8 cellular contexts compared by ENCODE assay signal in genomic region chr6:13454286-13455221, GRCh38. TPM values are rescaled to one million over a fixed set of nuclear protein-coding genes. Genes with fewer than 3 reads are reported as not detected.
DNase-seq lines count a peak whose midpoint lies in the region; ATAC-seq and TF ChIP-seq lines count a peak whose summit lies in the region.

No MANE protein-coding gene starts in this region.

- peak overlapping the region; percentile 61 to 81 (median 76) for H3K4me3 Mint-ChIP-seq in CD4-positive, alpha-beta memory T cell
- H3K4me3 Mint-ChIP-seq in activated naive CD8-positive, alpha-beta T cell treated with anti-CD3 and anti-CD28 coated beads, Interleukin-2, amount 50 U/mL, for 24 hours: peak overlapping the region; percentile 61

- intact Hi-C loops in CD4-positive, alpha-beta memory T cell (cut with micrococcal nuclease): loop anchor here (1.0 to 10.0 kb wide), 5 partner anchors 33 to 310 kb away; partner anchors contain the start of genes GFOD1 and NOL7
- intact Hi-C loops in HCT116 (cut with micrococcal nuclease): no loop called here

- no peaks in the 10 kb centered on the region for H4K20me1 ChIP-seq in HCT116 (ENCODE audit: insufficient read depth)

- TF ChIP-seq CTCF in HCT116 (IDR thresholded peaks at IDR 0.05 in 2 of 3, conservative IDR thresholded peaks at IDR 0.05 in 1 of 3; ENCODE audit: borderline replicate concordance in 1 of 3, insufficient read depth in 1 of 3, low read depth in 2 of 3, low read length in 2 of 3): peak in 1 of 3 experiments; percentile 27; a peak in 1 of 6 replicates

- H3K4me1 Mint-ChIP-seq in CD4-positive, alpha-beta memory T cell: peaks cover 12 to 23% (median 22%) of the 10 kb centered on the region in 4 donors
- H3K4me1 Mint-ChIP-seq in activated naive CD8-positive, alpha-beta T cell treated with anti-CD3 and anti-CD28 coated beads, Interleukin-2, amount 50 U/mL, for 24 hours: peaks cover 73% of the 10 kb centered on the region

- peak overlapping the region; percentile 48 for H3K4me2 ChIP-seq in HCT116 (ENCODE audit: low read length)

- RAD21 ChIA-PET in HCT116 (lab: Charles Lee; ENCODE audit: low non-redundant PET in 1 of 2, low total read pairs in 2 of 2, uncharacterized antibody in 2 of 2, unreplicated experiment in 2 of 2): no interaction called here

- no peaks in the 10 kb centered on the region for H3K36me3 ChIP-seq in CD4-positive, alpha-beta memory T cell (ENCODE audit: insufficient read depth, low read length)
- no peaks in the 10 kb centered on the region for H3K36me3 ChIP-seq in HCT116 (ENCODE audit: control insufficient read depth in 1 of 2, insufficient read depth in 2 of 2, low read length in 2 of 2)

- peak overlapping the region; percentile 8 for H3K27ac ChIP-seq in CD4-positive, alpha-beta memory T cell (ENCODE audit: low read depth, low read length)
- no peak overlapping the region for H3K27ac ChIP-seq in HCT116 (ENCODE audit: low read depth, low read length)

- TF ChIP-seq RAD21 in HCT116 (IDR thresholded peaks at IDR 0.05; ENCODE audit: low read depth): peak; percentile 51

- TF ChIP-seq POLR2A in HCT116 (IDR thresholded peaks at IDR 0.05; ENCODE audit: borderline replicate concordance, extremely low read depth, insufficient read depth, insufficient read length): no peak

- H3K4me1 ChIP-seq in CD4-positive, alpha-beta memory T cell (ENCODE audit: insufficient read depth, low read length): peaks cover 22% of the 10 kb centered on the region
- H3K4me1 ChIP-seq in HCT116 (ENCODE audit: control insufficient read depth in 1 of 2, insufficient read depth in 2 of 2, low read length in 2 of 2): peaks cover 13 to 34% of the 10 kb centered on the region in 2 experiments

- no peaks in the 10 kb centered on the region for H3K9me3 ChIP-seq in CD4-positive, alpha-beta memory T cell (ENCODE audit: control insufficient read depth in 1 of 2, low read length in 2 of 2)
- no peaks in the 10 kb centered on the region for H3K9me3 ChIP-seq in HCT116 (ENCODE audit: control insufficient read depth in 1 of 2, insufficient read depth in 1 of 2, low read depth in 1 of 2, low read length in 2 of 2)

- ATAC-seq in HCT116: peak; percentile 25
- peak; percentile 76 for ATAC-seq in activated naive CD8-positive, alpha-beta T cell treated with anti-CD3 and anti-CD28 coated beads, Interleukin-2, amount 50 U/mL, for 24 hours

- no peak overlapping the region for H3K9ac ChIP-seq in HCT116 (ENCODE audit: low read length)

- H3K27ac Mint-ChIP-seq in CD4-positive, alpha-beta memory T cell: peak overlapping the region; percentile 81 to 94 (median 86)
- H3K27ac Mint-ChIP-seq in activated naive CD8-positive, alpha-beta T cell treated with anti-CD3 and anti-CD28 coated beads, Interleukin-2, amount 50 U/mL, for 24 hours: peak overlapping the region; percentile 93

- TSS peak; percentile 67 for BruUV-seq in HCT116 (replicated peaks; lab: Mats Ljungman, UMichigan)

- POLR2A ChIA-PET in CD4-positive, alpha-beta memory T cell (lab: Charles Lee; ENCODE audit: partially characterized antibody): interaction anchor here (0.6 to 1.4 kb wide), 4 partner anchors 10 to 121 kb away, joined by 4 to 12 read pairs (median 4); partner anchors contain the start of genes GFOD1 and SIRT5
- POLR2A ChIA-PET in HCT116 (lab: Charles Lee): no interaction called here

- no peaks in the 10 kb centered on the region for H3K9me2 ChIP-seq in HCT116 (ENCODE audit: insufficient read depth)

- DNase-seq in CD4-positive, alpha-beta memory T cell: peak; percentile 52 to 89 (median 59)
- no peak for DNase-seq in HCT116 (ENCODE audit: low read depth, low spot score)
- peak; percentile 32 for DNase-seq in SKM-1 treated with dmso at 0.1 percent for 144 hours (lab: John Stamatoyannopoulos, UW; ENCODE audit: unreplicated experiment)
- DNase-seq in activated naive CD8-positive, alpha-beta T cell treated with anti-CD3 and anti-CD28 coated beads, Interleukin-2, amount 50 U/mL, for 24 hours: peak; percentile 80
- DNase-seq in hippocampal formation (lab: John Stamatoyannopoulos, UW): peak; percentile 54 to 69
- DNase-seq in stimulated activated CD4-positive, alpha-beta T cell treated with anti-CD3 and anti-CD28 coated beads, Interleukin-2, amount 100 ng/mL, for 24 hours: peak; percentile 76 to 84
- DNase-seq in NCI-H510A treated with DMSO at 0.1 percent for 48 hours (lab: John Stamatoyannopoulos, UW): no peak
- DNase-seq in NCI-H2081 treated with DMSO at 0.1 percent for 48 hours (lab: John Stamatoyannopoulos, UW): no peak

- no peaks in the 10 kb centered on the region for H3K9me3 Mint-ChIP-seq in CD4-positive, alpha-beta memory T cell
- no peaks in the 10 kb centered on the region for H3K9me3 Mint-ChIP-seq in activated naive CD8-positive, alpha-beta T cell treated with anti-CD3 and anti-CD28 coated beads, Interleukin-2, amount 50 U/mL, for 24 hours

- CTCF ChIA-PET in CD4-positive, alpha-beta memory T cell (lab: Charles Lee; ENCODE audit: partially characterized antibody): interaction anchor here (0.6 to 2.6 kb wide), 17 partner anchors 9 to 612 kb away, joined by 3 to 24 read pairs (median 5); partner anchors contain the start of genes NOL7 and SIRT5
- CTCF ChIA-PET in HCT116 (lab: Charles Lee): interaction anchor here (1.0 kb wide), 1 partner anchor 84 kb away, joined by 3 read pairs; no protein-coding TSS in a partner anchor

- no peak overlapping the region for H2AFZ ChIP-seq in HCT116 (ENCODE audit: low read depth, low read length, poor library complexity, severe bottlenecking)

- no peaks in the 10 kb centered on the region for H3K79me2 ChIP-seq in HCT116 (ENCODE audit: insufficient read depth, low read length)

- H3K27me3 ChIP-seq in CD4-positive, alpha-beta memory T cell (ENCODE audit: insufficient read depth, low read length): no peaks in the 10 kb centered on the region
- H3K27me3 ChIP-seq in HCT116 (ENCODE audit: insufficient read depth, low read length): no peaks in the 10 kb centered on the region

- no peaks in the 10 kb centered on the region for H3K27me3 Mint-ChIP-seq in CD4-positive, alpha-beta memory T cell
- H3K27me3 Mint-ChIP-seq in activated naive CD8-positive, alpha-beta T cell treated with anti-CD3 and anti-CD28 coated beads, Interleukin-2, amount 50 U/mL, for 24 hours: no peaks in the 10 kb centered on the region

- peak overlapping the region; percentile 17 to 45 for H3K4me3 ChIP-seq in CD4-positive, alpha-beta memory T cell (ENCODE audit: low read length in 2 of 2)
- no peak overlapping the region for H3K4me3 ChIP-seq in HCT116 (replicated peaks in 1 of 2; ENCODE audit: low read depth in 1 of 2, low read length in 2 of 2)

- H3K36me3 Mint-ChIP-seq in CD4-positive, alpha-beta memory T cell: no peaks in the 10 kb centered on the region
- H3K36me3 Mint-ChIP-seq in activated naive CD8-positive, alpha-beta T cell treated with anti-CD3 and anti-CD28 coated beads, Interleukin-2, amount 50 U/mL, for 24 hours (ENCODE audit: low read depth): peaks cover 25% of the 10 kb centered on the region

TF ChIP-seq in HCT116, 20 proteins besides CTCF, POLR2A, EP300 and RAD21 (continues in another document):
- TF ChIP-seq EZH2 (IDR thresholded peaks at IDR 0.05) (no peak), YY1 (IDR thresholded peaks at IDR 0.05; ENCODE audit: extremely low read depth, insufficient replicate concordance, low read depth, low read length) (no peak), JUND (IDR thresholded peaks at IDR 0.05) (no peak), TCF7L2 (IDR thresholded peaks at IDR 0.05; ENCODE audit: borderline replicate concordance, extremely low read depth, insufficient read depth, insufficient read length) (no peak), EGR1 (IDR thresholded peaks at IDR 0.05; ENCODE audit: low read depth) (no peak), ELF1 (IDR thresholded peaks at IDR 0.05; ENCODE audit: borderline replicate concordance, low read depth) (no peak), FOSL1 (IDR thresholded peaks at IDR 0.05; ENCODE audit: low read depth) (no peak), ZBTB33 (IDR thresholded peaks at IDR 0.05; ENCODE audit: extremely low read depth, insufficient replicate concordance, low read length) (no peak), CEBPB (IDR thresholded peaks at IDR 0.05; ENCODE audit: low read depth) (no peak), CBX3 (IDR thresholded peaks at IDR 0.05; ENCODE audit: low read depth) (no peak), POLR2AphosphoS5 (IDR thresholded peaks at IDR 0.05; ENCODE audit: low read depth, low read length) (no peak)

RNA-seq across cellular contexts. Expression of gene GFOD1, which starts 32.8 kb away (rescaled TPM):
- total RNA-seq in CD4-positive, alpha-beta memory T cell: 1 to 10 TPM in 1 of 2 experiments, under 1 TPM in 1; 0.97 to 1.1 TPM
- polyA plus RNA-seq in CD4-positive, alpha-beta memory T cell: under 1 TPM in 1 of 2 donors, not detected in 1; 0.95 TPM
- 3.8 TPM for total RNA-seq in HCT116 (2021; ENCODE audit: unreplicated experiment)
- 1.6 and 2.2 TPM in 2 replicates for polyA plus RNA-seq in HCT116 (2012)

Comparison
In these comparisons a context has a peak if more than half of its experiments do, and no peak if none do; other contexts are left out.
1. DNase-seq: peak in CD4-positive, alpha-beta memory T cell (5 of 5), SKM-1 treated with dmso at 0.1 percent for 144 hours (single experiment), activated naive CD8-positive, alpha-beta T cell treated with anti-CD3 and anti-CD28 coated beads, Interleukin-2, amount 50 U/mL, for 24 hours (single experiment), hippocampal formation (2 of 2) and stimulated activated CD4-positive, alpha-beta T cell treated with anti-CD3 and anti-CD28 coated beads, Interleukin-2, amount 100 ng/mL, for 24 hours (2 of 2); none in HCT116 (single experiment), NCI-H510A treated with DMSO at 0.1 percent for 48 hours (single experiment) and NCI-H2081 treated with DMSO at 0.1 percent for 48 hours (single experiment).
2. H3K4me3 ChIP-seq: peak in CD4-positive, alpha-beta memory T cell (2 of 2); none in HCT116 (0 of 2).